8 cellular contexts compared by ENCODE assay signal in genomic region chr14:77799455-77799854, GRCh38. TPM values are rescaled to one million over a fixed set of nuclear protein-coding genes. Genes with fewer than 3 reads are reported as not detected.
A peak's percentile ranks its signal among the peaks of the same experiment; 100 is the strongest.
DNase-seq lines count a peak whose midpoint lies in the region; ATAC-seq, FAIRE-seq and TF ChIP-seq lines count a peak whose summit lies in the region.
"Not testable (repeated sequence)": the region's sequence is repeated elsewhere in the genome, so short reads cannot be mapped to it uniquely, and the experiment has no call there.

No MANE protein-coding gene starts in this region.

- not testable (repeated sequence) for H2AK5ac ChIP-seq in neuronal stem cell (ENCODE audit: low read depth, low read length)

- H3K18ac ChIP-seq in neuronal stem cell (ENCODE audit: low read length), result not testable (repeated sequence)

- H3K27ac ChIP-seq in CD4-positive, CD25-positive, alpha-beta regulatory T cell (ENCODE audit: insufficient read depth, low read length, poor library complexity, severe bottlenecking), result peak overlapping the region; percentile 82
- H3K27ac ChIP-seq in SJCRH30; keratinocyte (ENCODE audit: control insufficient read depth, insufficient read depth, low read length); neuronal stem cell (replicated peaks; ENCODE audit: low read length): not testable (repeated sequence)
- H3K27ac ChIP-seq in thoracic aorta, result peak overlapping the region; percentile 76 to 84

- WGBS in neuronal stem cell (ENCODE audit: extremely low coverage in 2 of 2, insufficient read length in 2 of 2, insufficient replicate concordance in 1 of 2), 2 donors, result no CpG with 5 or more reads among the region's 13 CpGs

- H3K79me1 ChIP-seq in neuronal stem cell (ENCODE audit: low read depth, low read length), result not testable (repeated sequence)

- not testable (repeated sequence) for H3K36me3 Mint-ChIP-seq in CD4-positive, CD25-positive, alpha-beta regulatory T cell; HFFc6 (ENCODE audit: low read depth); activated naive CD8-positive, alpha-beta T cell

- ATAC-seq in CD4-positive, CD25-positive, alpha-beta regulatory T cell (ENCODE audit: low read depth in 2 of 2); thoracic aorta (ENCODE audit: insufficient number of reproducible peaks, low FRiP score, low read depth): not testable (repeated sequence)

- not testable (repeated sequence) for H2BK12ac ChIP-seq in neuronal stem cell (ENCODE audit: low read length)

- H3K4me3 ChIP-seq in CD4-positive, CD25-positive, alpha-beta regulatory T cell (ENCODE audit: low read depth, low read length), result peak overlapping the region; percentile 78
- H3K4me3 ChIP-seq in SJCRH30 (peak overlapping the region; percentile 82), endocrine pancreas (ENCODE audit: control insufficient read depth, insufficient read depth, low read length) (peak overlapping the region; percentile 40), keratinocyte (ENCODE audit: control insufficient read depth in 2 of 3, extremely low read depth in 1 of 3, insufficient read depth in 2 of 3, low read depth in 1 of 3, low read length in 3 of 3) (peak overlapping the region; percentile 67 to 80 (median 74)), neuronal stem cell (ENCODE audit: low read length in 2 of 2) (peak overlapping the region in 1 of 2 donors; percentile 65), thoracic aorta (peak overlapping the region; percentile 91)

- H3K23ac ChIP-seq in neuronal stem cell (ENCODE audit: low read depth, low read length, poor library complexity), result not testable (repeated sequence)

- dilution Hi-C loops in keratinocyte (cut with MboI; ENCODE audit: extremely low pct_ligation_motif_present, low sequenced_read_pairs), result not testable (repeated sequence)

- H3K27ac Mint-ChIP-seq in CD4-positive, CD25-positive, alpha-beta regulatory T cell, result peak overlapping the region; percentile 80 to 87 (median 87)
- H3K27ac Mint-ChIP-seq in HFFc6, result peak overlapping the region; percentile 55; the same call in 1 of the 2 replicates
- peak overlapping the region; percentile 85 for H3K27ac Mint-ChIP-seq in activated naive CD8-positive, alpha-beta T cell

- H3K9ac ChIP-seq in endocrine pancreas (ENCODE audit: control insufficient read depth, insufficient read depth, low read length) (peak overlapping the region; percentile 60), keratinocyte (ENCODE audit: control insufficient read depth, extremely low read depth, insufficient read depth, low read length) (peak overlapping the region; percentile 82)
- not testable (repeated sequence) for H3K9ac ChIP-seq in neuronal stem cell (ENCODE audit: low read depth, low read length, poor library complexity)

- not testable (repeated sequence) for H3K27me3 Mint-ChIP-seq in CD4-positive, CD25-positive, alpha-beta regulatory T cell; HFFc6 (ENCODE audit: insufficient read depth); activated naive CD8-positive, alpha-beta T cell

- not testable (repeated sequence) for H3K79me2 ChIP-seq in keratinocyte (ENCODE audit: control insufficient read depth, insufficient read depth, low read length)

- FAIRE-seq in keratinocyte (lab: Jason Lieb, UNC), result not testable (repeated sequence)

- not testable (repeated sequence) for H4K8ac ChIP-seq in neuronal stem cell (ENCODE audit: low read depth, low read length)

- not testable (repeated sequence) for DNase-seq in CD4-positive, CD25-positive, alpha-beta regulatory T cell; HFFc6; SJCRH30; keratinocyte (ENCODE audit: low read depth, low spot score); neuronal stem cell (ENCODE audit: low spot score); thoracic aorta (ENCODE audit: low spot score)

- H2AFZ ChIP-seq in keratinocyte (ENCODE audit: control insufficient read depth, low read length), result peak overlapping the region; percentile 95
- H2AFZ ChIP-seq in neuronal stem cell (ENCODE audit: low read length), result peak overlapping the region; percentile 96

- peak overlapping the region; percentile 85 for H3K4me2 ChIP-seq in keratinocyte (ENCODE audit: control insufficient read depth, extremely low read depth, insufficient read depth, low read depth, low read length)
- peak overlapping the region; percentile 80 for H3K4me2 ChIP-seq in neuronal stem cell (ENCODE audit: insufficient read depth, low read length, poor library complexity, severe bottlenecking)

- H3K4me3 Mint-ChIP-seq in CD4-positive, CD25-positive, alpha-beta regulatory T cell, result peak overlapping the region; percentile 82 to 94 (median 86)
- H3K4me3 Mint-ChIP-seq in HFFc6, result peak overlapping the region; percentile 92
- peak overlapping the region; percentile 86 for H3K4me3 Mint-ChIP-seq in activated naive CD8-positive, alpha-beta T cell

- not testable (repeated sequence) for H3K4ac ChIP-seq in neuronal stem cell (ENCODE audit: low read length)

- not testable (repeated sequence) for H3K27me3 ChIP-seq in CD4-positive, CD25-positive, alpha-beta regulatory T cell (ENCODE audit: control insufficient read depth, insufficient read depth, low read length); SJCRH30; endocrine pancreas (ENCODE audit: control insufficient read depth, insufficient read depth, low read length); keratinocyte (ENCODE audit: control insufficient read depth, extremely low read depth, insufficient read depth, low read length); neuronal stem cell (ENCODE audit: control insufficient read depth in 3 of 3, insufficient read depth in 3 of 3, low read depth in 1 of 3, low read length in 3 of 3); thoracic aorta (replicated peaks; ENCODE audit: insufficient read depth)

- not testable (repeated sequence) for H3K14ac ChIP-seq in neuronal stem cell (ENCODE audit: low read length)

- not testable (repeated sequence) for TF ChIP-seq CTCF in HFFc6 (IDR thresholded peaks at IDR 0.05); keratinocyte (optimal IDR thresholded peaks at IDR 0.05 in 1 of 3, IDR thresholded peaks at IDR 0.05 in 1 of 3, conservative IDR thresholded peaks at IDR 0.05 in 1 of 3; ENCODE audit: extremely low read depth in 1 of 3, insufficient read depth in 2 of 3, low read length in 3 of 3); thoracic aorta (IDR thresholded peaks at IDR 0.05)

- peak overlapping the region; percentile 97 for H2BK5ac ChIP-seq in neuronal stem cell (ENCODE audit: low read length)

- H4K91ac ChIP-seq in neuronal stem cell (ENCODE audit: low read depth, low read length, poor library complexity), result not testable (repeated sequence)

- not testable (repeated sequence) for H3K9me1 ChIP-seq in keratinocyte (ENCODE audit: control insufficient read depth, extremely low read depth, insufficient read depth, low read length)

- not testable (repeated sequence) for H3K9me3 Mint-ChIP-seq in CD4-positive, CD25-positive, alpha-beta regulatory T cell; HFFc6; activated naive CD8-positive, alpha-beta T cell (ENCODE audit: low read depth)

- H3K4me1 Mint-ChIP-seq in CD4-positive, CD25-positive, alpha-beta regulatory T cell, result peaks cover 9 to 18% (median 11%) of the 10 kb centered on the region in 4 donors
- peaks cover 21% of the 10 kb centered on the region for H3K4me1 Mint-ChIP-seq in HFFc6 (ENCODE audit: low read depth)
- H3K4me1 Mint-ChIP-seq in activated naive CD8-positive, alpha-beta T cell (ENCODE audit: low read depth), result not testable (repeated sequence)

- not testable (repeated sequence) for H2BK120ac ChIP-seq in neuronal stem cell (ENCODE audit: low read depth, low read length)

- not testable (repeated sequence) for H2BK15ac ChIP-seq in neuronal stem cell (ENCODE audit: low read length)

- not testable (repeated sequence) for H4K20me1 ChIP-seq in keratinocyte (ENCODE audit: control insufficient read depth, extremely low read depth, insufficient read depth, low read length)

- not testable (repeated sequence) for H3K36me3 ChIP-seq in CD4-positive, CD25-positive, alpha-beta regulatory T cell (ENCODE audit: control insufficient read depth, insufficient read depth, low read length); SJCRH30; endocrine pancreas (ENCODE audit: control insufficient read depth, insufficient read depth, low read length); keratinocyte (ENCODE audit: control insufficient read depth in 2 of 2, extremely low read depth in 1 of 2, insufficient read depth in 2 of 2, low read length in 2 of 2); neuronal stem cell (replicated peaks in 1 of 2; ENCODE audit: control insufficient read depth in 2 of 2, insufficient read depth in 2 of 2, low read length in 2 of 2); thoracic aorta

- H3K9me3 ChIP-seq in CD4-positive, CD25-positive, alpha-beta regulatory T cell (ENCODE audit: control insufficient read depth in 2 of 2, low read length in 2 of 2); SJCRH30 (replicated peaks); endocrine pancreas (ENCODE audit: control insufficient read depth, low read length); keratinocyte (ENCODE audit: control insufficient read depth, low read depth, low read length); neuronal stem cell (replicated peaks in 1 of 2; ENCODE audit: control insufficient read depth in 2 of 2, insufficient read depth in 1 of 2, low read depth in 1 of 2, low read length in 2 of 2); thoracic aorta: not testable (repeated sequence)

- H3K4me1 ChIP-seq in CD4-positive, CD25-positive, alpha-beta regulatory T cell (ENCODE audit: control insufficient read depth, insufficient read depth, low read length, poor library complexity, severe bottlenecking), result peaks cover 12% of the 10 kb centered on the region
- H3K4me1 ChIP-seq in SJCRH30; endocrine pancreas (ENCODE audit: control insufficient read depth, insufficient read depth, low read length); keratinocyte (ENCODE audit: control insufficient read depth, extremely low read depth, insufficient read depth, low read length); neuronal stem cell (ENCODE audit: control insufficient read depth in 2 of 2, insufficient read depth in 1 of 2, low read depth in 1 of 2, low read length in 2 of 2); thoracic aorta (ENCODE audit: control insufficient read depth in 1 of 2, low read depth in 2 of 2): not testable (repeated sequence)

RNA-seq across cellular contexts. Expression of gene ADCK1, which starts 0.5 kb away (rescaled TPM):
- total RNA-seq in CD4-positive, CD25-positive, alpha-beta regulatory T cell, result 10.5 TPM
- 1 to 10 TPM; 2.0 to 4.7 (median 3.5) TPM for polyA plus RNA-seq in CD4-positive, CD25-positive, alpha-beta regulatory T cell
- total RNA-seq in HFFc6 (2021; fragmentation: NEBNext Ultra II Directional; extraction: Animal tissue kit (Norgen Biotek cat#: 25700)), result 1 to 10 TPM; 4.4 to 6.3 (median 5.7) TPM
- 1.5 TPM in 2 replicates for total RNA-seq in SJCRH30 (2014; rRNA removed; shearing (Covaris generic))
- polyA plus RNA-seq in keratinocyte, result 4.8 to 9.5 TPM (median 4.9 TPM) in 3 replicates
- polyA plus RNA-seq in keratinocyte (2011; ENCODE audit: low read depth), result 2.0 TPM
- polyA plus RNA-seq in keratinocyte (2011; cell fraction: cytosol; rRNA removed), result 5.7 and 6.7 TPM in 2 replicates
- 13.7 and 15.6 TPM in 2 replicates for polyA plus RNA-seq in keratinocyte (2011; cell fraction: nucleus; rRNA removed)
- polyA plus RNA-seq in keratinocyte (2012; ENCODE audit: low replicate concordance), result 5.0 and 6.7 TPM in 2 replicates
- 7.1 to 12.9 TPM (median 8.1 TPM) in 3 replicates for polyA minus RNA-seq in keratinocyte
- 11.5 TPM for polyA minus RNA-seq in keratinocyte (2011; cell fraction: cytosol; rRNA and poly(A)+ RNA removed)
- 5.8 and 8.4 TPM in 2 replicates for polyA minus RNA-seq in keratinocyte (2011; cell fraction: nucleus; rRNA and poly(A)+ RNA removed)
- polyA plus RNA-seq in neuronal stem cell (2013, experiment 1 of 2), result 6.4 TPM
- polyA plus RNA-seq in neuronal stem cell (2013, experiment 2 of 2), result 6.5 TPM
- 10 to 100 TPM in 1 of 2 donors, 1 to 10 TPM in 1; 2.2 to 11.2 TPM for total RNA-seq in thoracic aorta

RNA-seq across cellular contexts. Expression of gene SNW1, which starts 38.5 kb away (rescaled TPM):
- 102 TPM for total RNA-seq in CD4-positive, CD25-positive, alpha-beta regulatory T cell
- 10 to 100 TPM; 77.9 to 96.5 (median 81.2) TPM for polyA plus RNA-seq in CD4-positive, CD25-positive, alpha-beta regulatory T cell
- 10 to 100 TPM; 63.5 to 86.4 (median 75.9) TPM for total RNA-seq in HFFc6 (2021; fragmentation: NEBNext Ultra II Directional; extraction: Animal tissue kit (Norgen Biotek cat#: 25700))
- 77.3 and 82.3 TPM in 2 replicates for total RNA-seq in SJCRH30 (2014; rRNA removed; shearing (Covaris generic))
- 28.4 to 52.5 TPM (median 51.2 TPM) in 3 replicates for polyA plus RNA-seq in keratinocyte
- polyA plus RNA-seq in keratinocyte (2011; ENCODE audit: low read depth), result 108 TPM
- 34.2 and 49.1 TPM in 2 replicates for polyA plus RNA-seq in keratinocyte (2011; cell fraction: cytosol; rRNA removed)
- polyA plus RNA-seq in keratinocyte (2011; cell fraction: nucleus; rRNA removed), result 48.0 and 57.1 TPM in 2 replicates
- 49.9 and 57.7 TPM in 2 replicates for polyA plus RNA-seq in keratinocyte (2012; ENCODE audit: low replicate concordance)
- polyA minus RNA-seq in keratinocyte, result 4.5 to 26.1 TPM (median 23.2 TPM) in 3 replicates
- 37.4 TPM for polyA minus RNA-seq in keratinocyte (2011; cell fraction: cytosol; rRNA and poly(A)+ RNA removed)
- polyA minus RNA-seq in keratinocyte (2011; cell fraction: nucleus; rRNA and poly(A)+ RNA removed), result 10.3 and 21.8 TPM in 2 replicates
- 97.7 TPM for polyA plus RNA-seq in neuronal stem cell (2013, experiment 1 of 2)
- polyA plus RNA-seq in neuronal stem cell (2013, experiment 2 of 2), result 106 TPM
- 10 to 100 TPM; 40.9 to 47.5 TPM for total RNA-seq in thoracic aorta
